Comparison of ENCODE assay signal across 8 cellular contexts in the genomic region with DNA sequence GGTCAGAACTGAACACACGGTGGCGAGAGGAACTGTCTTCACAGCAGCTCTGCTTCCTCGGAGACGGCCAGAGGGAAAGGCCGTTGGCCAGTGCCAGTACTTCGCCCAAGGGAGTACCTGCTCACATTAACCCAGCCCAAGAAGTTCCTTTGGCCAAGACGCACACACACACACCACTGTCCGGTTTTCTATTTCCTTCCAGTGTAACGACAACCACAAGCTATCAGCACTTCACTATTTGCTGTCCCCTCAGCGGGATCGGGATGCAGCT. TPM values are rescaled to one million over a fixed set of nuclear protein-coding genes. Genes with fewer than 3 reads are reported as not detected.
DNase-seq lines count a peak whose midpoint lies in the region; ATAC-seq and TF ChIP-seq lines count a peak whose summit lies in the region.

No MANE protein-coding gene starts in this region.

- intact Hi-C loops in PC-9 (cut with micrococcal nuclease; ENCODE audit: unreplicated experiment) (loop anchor here (1.0 kb wide), 1 partner anchor 9 kb away; no protein-coding TSS in a partner anchor), mammary epithelial cell (cut with micrococcal nuclease) (loop anchor here (1.0 to 2.0 kb wide), 3 partner anchors 10 to 57 kb away; a partner anchor contains a TSS)

- DNase-seq in NCI-H2227 (lab: John Stamatoyannopoulos, UW; ENCODE audit: unreplicated experiment) (peak; percentile 39), NCI-H2227 treated with DMSO at 0.1 percent for 48 hours (lab: John Stamatoyannopoulos, UW) (no peak), HFFc6 (peak; percentile 59), PC-9 (peak; percentile 35 to 61), mammary epithelial cell (peak; percentile 60), kidney epithelial cell (ENCODE audit: low read depth) (no peak), NCI-H1436 treated with DMSO at 0.1 percent for 48 hours (lab: John Stamatoyannopoulos, UW) (no peak)
- DNase-seq in stimulated activated naive CD8-positive, alpha-beta T cell treated with anti-CD3 and anti-CD28 coated beads, Interleukin-15, Interleukin-2, amounts not matched to agents 100 U/mL and 50 U/mL, for 24 hours = peak; percentile 32

- H3K9ac ChIP-seq in mammary epithelial cell (ENCODE audit: insufficient read depth, low read length) = peak overlapping the region; percentile 94

- no peak for ATAC-seq in stimulated activated naive CD8-positive, alpha-beta T cell treated with anti-CD3 and anti-CD28 coated beads, Interleukin-15, Interleukin-2, amounts not matched to agents 100 U/mL and 50 U/mL, for 24 hours

- peak overlapping the region; percentile 99 for H3K4me3 Mint-ChIP-seq in HFFc6

- H3K9me3 ChIP-seq in PC-9 (ENCODE audit: insufficient read depth, low read depth) = no peaks in the 10 kb centered on the region
- H3K9me3 ChIP-seq in mammary epithelial cell (replicated peaks; ENCODE audit: insufficient read depth, low read length) = no peaks in the 10 kb centered on the region

- peak overlapping the region; percentile 99 for H3K27ac Mint-ChIP-seq in HFFc6

- H3F3A ChIP-seq in PC-9 (ENCODE audit: insufficient read depth, low read depth) = peaks cover 52% of the 10 kb centered on the region

- peaks cover 17% of the 10 kb centered on the region for H3K4me1 Mint-ChIP-seq in HFFc6 (ENCODE audit: low read depth)

- dilution Hi-C loops in mammary epithelial cell (cut with HindIII; ENCODE audit: low sequenced_read_pairs) = no loop called here

- peaks cover 35% of the 10 kb centered on the region for H3K36me3 Mint-ChIP-seq in HFFc6 (ENCODE audit: low read depth)

- H4K20me1 ChIP-seq in PC-9 (ENCODE audit: insufficient read depth) (peaks cover 30% of the 10 kb centered on the region), mammary epithelial cell (ENCODE audit: insufficient read depth, low read length) (no peaks in the 10 kb centered on the region)

- WGBS in mammary epithelial cell (ENCODE audit: low coverage, missing lambda C conversion rate) = 0% methylated on average over 8 of the region's 11 CpGs

- H3K79me2 ChIP-seq in PC-9 (ENCODE audit: low read depth) = peaks cover 61% of the 10 kb centered on the region
- peaks cover 57% of the 10 kb centered on the region for H3K79me2 ChIP-seq in mammary epithelial cell (ENCODE audit: insufficient read depth, low read length)

- H3K4me1 ChIP-seq in PC-9 (replicated peaks; ENCODE audit: insufficient read depth) (peaks cover 27% of the 10 kb centered on the region), mammary epithelial cell (ENCODE audit: insufficient read depth, low read length) (peaks cover 21% of the 10 kb centered on the region)

- TF ChIP-seq CTCF in HFFc6 (IDR thresholded peaks at IDR 0.05) (peak; percentile 41), PC-9 (conservative IDR thresholded peaks at IDR 0.05) (no peak), mammary epithelial cell (conservative IDR thresholded peaks at IDR 0.05 in 1 of 2, IDR thresholded peaks at IDR 0.05 in 1 of 2; ENCODE audit: extremely low read depth in 1 of 2, insufficient read depth in 1 of 2, low read depth in 1 of 2, low read length in 2 of 2) (peak in 1 of 2 donors; percentile 30), kidney epithelial cell (IDR thresholded peaks at IDR 0.05; ENCODE audit: insufficient read depth, low read length, poor library complexity, severe bottlenecking) (no peak)

- H3K9me2 ChIP-seq in PC-9 (ENCODE audit: insufficient read depth) = no peaks in the 10 kb centered on the region

- CTCF ChIA-PET in PC-9 (lab: Charles Lee) (interaction anchor here (0.9 kb wide), 1 partner anchor 57 kb away, joined by 3 read pairs; a partner anchor contains a TSS), mammary epithelial cell (lab: Charles Lee; ENCODE audit: low non-redundant PET) (no interaction called here)

- H3K27me3 Mint-ChIP-seq in HFFc6 (ENCODE audit: insufficient read depth) = peaks cover 7% of the 10 kb centered on the region

- H3K4me2 ChIP-seq in PC-9 (peak overlapping the region; percentile 83), mammary epithelial cell (ENCODE audit: insufficient read depth, low read depth, low read length) (peak overlapping the region; percentile 67)

- H3K9me3 Mint-ChIP-seq in HFFc6 = no peaks in the 10 kb centered on the region

- H3K4me3 ChIP-seq in PC-9 (peak overlapping the region; percentile 91), mammary epithelial cell (replicated peaks in 1 of 3; ENCODE audit: insufficient read depth in 1 of 3, low read depth in 2 of 3, low read length in 3 of 3) (peak overlapping the region; percentile 67 to 99 (median 89)), kidney epithelial cell (ENCODE audit: low read depth, low read length) (peak overlapping the region; percentile 75)

- peak overlapping the region; percentile 81 for H3K27ac ChIP-seq in PC-9
- H3K27ac ChIP-seq in mammary epithelial cell (ENCODE audit: insufficient read depth, low read depth, low read length) = peak overlapping the region; percentile 91

- H3K36me3 ChIP-seq in PC-9 (ENCODE audit: low read depth) (peaks cover 20% of the 10 kb centered on the region), mammary epithelial cell (ENCODE audit: insufficient read depth, low read length) (peaks cover under 1% of the 10 kb centered on the region), kidney epithelial cell (ENCODE audit: control insufficient read depth, insufficient read depth, low read length) (no peaks in the 10 kb centered on the region)

- H3K27me3 ChIP-seq in PC-9 (ENCODE audit: insufficient read depth, low read depth) (no peaks in the 10 kb centered on the region), mammary epithelial cell (ENCODE audit: insufficient read depth, low read length) (no peaks in the 10 kb centered on the region), kidney epithelial cell (ENCODE audit: control insufficient read depth, insufficient read depth, low read length) (no peaks in the 10 kb centered on the region)

- POLR2A ChIA-PET in PC-9 (lab: Charles Lee; ENCODE audit: unreplicated experiment) = interaction anchor here (0.8 kb wide), 1 partner anchor 48 kb away, joined by 3 read pairs; no protein-coding TSS in a partner anchor

- H2AFZ ChIP-seq in PC-9 = peak overlapping the region; percentile 100
- H2AFZ ChIP-seq in mammary epithelial cell (ENCODE audit: low read depth, low read length) = peak overlapping the region; percentile 94

- BruUV-seq in PC-9 (replicated peaks; lab: Mats Ljungman, UMichigan) = no TSS peak
- no TSS peak for BruUV-seq in mammary epithelial cell (replicated peaks; lab: Mats Ljungman, UMichigan)

- in situ Hi-C loops in mammary epithelial cell (cut with MboI; ENCODE audit: low sequenced_read_pairs in 2 of 2) = no loop called here

RNA-seq across cellular contexts. Expression of a gene that starts 0.7 kb away (rescaled TPM):
- 10 to 100 TPM; 53.1 to 62.8 (median 54.2) TPM for total RNA-seq in HFFc6 (2021; fragmentation: NEBNext Ultra II Directional; extraction: Animal tissue kit (Norgen Biotek cat#: 25700))
- 51.4 and 59.6 TPM in 2 replicates for total RNA-seq in PC-9 (2021)
- total RNA-seq in mammary epithelial cell = 10 to 100 TPM; 44.2 to 81.9 TPM
- polyA plus RNA-seq in mammary epithelial cell = 57.8 TPM
- 152 TPM for polyA minus RNA-seq in mammary epithelial cell
- total RNA-seq in kidney epithelial cell = 38.2 and 43.7 TPM in 2 replicates

RNA-seq across cellular contexts. Expression of a gene that starts 9.2 kb away (rescaled TPM):
- 10 to 100 TPM; 12.0 to 15.1 (median 12.5) TPM for total RNA-seq in HFFc6 (2021; fragmentation: NEBNext Ultra II Directional; extraction: Animal tissue kit (Norgen Biotek cat#: 25700))
- total RNA-seq in PC-9 (2021) (6.3 and 8.0 TPM in 2 replicates), mammary epithelial cell (10 to 100 TPM; 10.2 to 15.6 TPM), kidney epithelial cell (9.0 and 12.6 TPM in 2 replicates)
- 5.8 TPM for polyA plus RNA-seq in mammary epithelial cell
- polyA minus RNA-seq in mammary epithelial cell = 8.3 TPM

RNA-seq across cellular contexts. Expression of a gene that starts 9.3 kb away (rescaled TPM):
- 10 to 100 TPM; 32.4 to 45.9 (median 38.4) TPM for total RNA-seq in HFFc6 (2021; fragmentation: NEBNext Ultra II Directional; extraction: Animal tissue kit (Norgen Biotek cat#: 25700))
- 110 and 115 TPM in 2 replicates for total RNA-seq in PC-9 (2021)
- 100 to 1,000 TPM; 103 to 123 TPM for total RNA-seq in mammary epithelial cell
- 79.1 TPM for polyA plus RNA-seq in mammary epithelial cell
- polyA minus RNA-seq in mammary epithelial cell = 171 TPM
- 42.5 and 63.3 TPM in 2 replicates for total RNA-seq in kidney epithelial cell

RNA-seq across cellular contexts. Expression of a gene that starts 47.7 kb away (rescaled TPM):
- 10 to 100 TPM in 4 of 6 experiments, 1 to 10 TPM in 2; 8.4 to 11.3 (median 10.6) TPM for total RNA-seq in HFFc6 (2021; fragmentation: NEBNext Ultra II Directional; extraction: Animal tissue kit (Norgen Biotek cat#: 25700))
- total RNA-seq in PC-9 (2021) = 18.0 and 24.2 TPM in 2 replicates
- total RNA-seq in mammary epithelial cell = 10 to 100 TPM; 12.2 to 14.3 TPM
- 14.1 TPM for polyA plus RNA-seq in mammary epithelial cell
- 12.0 TPM for polyA minus RNA-seq in mammary epithelial cell
- total RNA-seq in kidney epithelial cell = 5.4 and 8.3 TPM in 2 replicates

RNA-seq across cellular contexts. Expression of a gene that starts 57.4 kb away (rescaled TPM):
- 10 to 100 TPM in 1 of 6 experiments, 1 to 10 TPM in 5; 7.3 to 11.4 (median 7.9) TPM for total RNA-seq in HFFc6 (2021; fragmentation: NEBNext Ultra II Directional; extraction: Animal tissue kit (Norgen Biotek cat#: 25700))
- total RNA-seq in PC-9 (2021) (9.6 and 10.9 TPM in 2 replicates), mammary epithelial cell (10 to 100 TPM in 1 of 2 donors, 1 to 10 TPM in 1; 4.3 to 10.1 TPM), kidney epithelial cell (6.6 and 8.3 TPM in 2 replicates)
- polyA plus RNA-seq in mammary epithelial cell = 8.7 TPM
- polyA minus RNA-seq in mammary epithelial cell = 0.47 TPM

Comparison
In these comparisons a context has a peak if more than half of its experiments do, and no peak if none do; other contexts are left out.
1. DNase-seq: peak in NCI-H2227 (single experiment), HFFc6 (single experiment), PC-9 (2 of 2), mammary epithelial cell (single experiment) and stimulated activated naive CD8-positive, alpha-beta T cell treated with anti-CD3 and anti-CD28 coated beads, Interleukin-15, Interleukin-2, amounts not matched to agents 100 U/mL and 50 U/mL, for 24 hours (single experiment); none in NCI-H2227 treated with DMSO at 0.1 percent for 48 hours (single experiment), kidney epithelial cell (single experiment) and NCI-H1436 treated with DMSO at 0.1 percent for 48 hours (single experiment).
2. Peak in every context shown above with its lines, with median percentiles within 50 percentile points of each other: H3K4me3 ChIP-seq.